9 cellular contexts compared by ENCODE assay signal in the genomic region with DNA sequence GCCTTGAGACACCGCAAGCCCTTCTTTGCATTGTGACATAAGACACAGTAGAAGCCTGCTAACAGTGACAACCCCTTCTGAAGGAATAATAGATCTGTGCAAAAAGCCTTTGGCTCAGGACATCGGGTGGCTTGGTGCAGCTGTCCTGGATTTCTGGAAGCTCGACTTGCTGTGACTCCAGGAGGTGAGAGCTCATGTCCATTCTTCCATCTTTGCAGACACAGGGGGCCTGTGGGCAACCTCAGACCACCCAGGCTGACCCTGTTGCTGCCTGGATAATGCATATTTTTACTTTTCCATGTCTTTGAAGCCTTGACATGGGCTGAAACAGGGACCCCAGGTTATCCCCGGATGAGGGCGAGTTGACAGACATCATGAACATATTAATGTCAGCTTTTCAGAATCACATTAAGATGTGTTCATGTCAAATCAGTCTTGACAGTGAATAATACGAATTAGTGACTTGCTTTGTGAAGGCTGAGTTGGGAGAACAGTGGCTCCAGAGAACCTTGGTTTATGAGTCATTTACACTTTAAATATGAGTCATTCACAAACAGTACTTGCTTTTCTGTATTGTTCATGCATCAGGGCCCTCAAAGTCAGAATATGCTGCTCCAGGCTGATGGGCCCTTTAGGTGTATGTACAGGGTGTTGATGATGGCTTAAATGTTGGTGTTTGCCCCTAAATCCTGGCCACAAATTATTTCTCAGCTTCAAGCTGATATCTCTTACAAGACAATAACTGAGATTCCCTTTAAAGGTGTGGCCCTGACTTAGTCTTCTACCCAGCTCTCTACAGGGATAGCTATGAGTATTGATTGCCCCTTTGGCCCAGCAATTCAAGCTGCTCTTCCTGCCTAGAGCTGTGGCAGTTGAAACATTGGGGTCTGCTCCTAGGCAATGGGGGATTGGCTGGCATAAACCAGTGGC.
DNase-seq lines count a peak whose midpoint lies in the region; ATAC-seq and TF ChIP-seq lines count a peak whose summit lies in the region.
"Had no signal": no experiment of that assay in that cellular context is flagged by ENCODE, and none has a peak within 500 bp of the region (broad histone marks: within the 10 kb centered on the region; RNA-seq: fewer than 3 reads in every experiment).

No MANE protein-coding gene starts in this region.

- 88% methylated on average over 6 of the region's 6 CpGs for WGBS in esophagus muscularis mucosa

- CTCF ChIA-PET in activated CD4-positive, alpha-beta memory T cell treated with anti-CD3 and anti-CD28 coated beads for 36 hours (lab: Charles Lee), result interaction anchor here (0.9 to 1.7 kb wide), 3 partner anchors 59 to 221 kb away, joined by 3 to 12 read pairs (median 4); no protein-coding TSS in a partner anchor

- H3K27ac ChIP-seq in dorsolateral prefrontal cortex (no peak overlapping the region), esophagus muscularis mucosa (replicated peaks in 1 of 4) (no peak overlapping the region)

- H3K4me1 ChIP-seq in esophagus muscularis mucosa, result no peaks in the 10 kb centered on the region

- no peak overlapping the region for H3K27ac Mint-ChIP-seq in activated CD4-positive, alpha-beta memory T cell treated with anti-CD3 and anti-CD28 coated beads for 36 hours
- H3K27ac Mint-ChIP-seq: stimulated activated naive CD8-positive, alpha-beta T cell treated with anti-CD3 and anti-CD28 coated beads, Interleukin-15, Interleukin-2, amounts not matched to agents 100 ng/mL and 50 ng/mL, for 24 hours had no signal

- peak; percentile 46 for DNase-seq in activated CD4-positive, alpha-beta memory T cell treated with anti-CD3 and anti-CD28 coated beads for 36 hours
- DNase-seq in non-pigmented ciliary epithelial cell (ENCODE audit: low read depth) (peak; percentile 58), dorsolateral prefrontal cortex (no peak), NCI-H1092 (lab: John Stamatoyannopoulos, UW) (no peak), esophagus muscularis mucosa (ENCODE audit: extremely low spot score) (no peak)

- TF ChIP-seq POLR2A in esophagus muscularis mucosa (IDR thresholded peaks at IDR 0.05; ENCODE audit: low read depth), result no peak

- peaks cover 0 to 4% (median 0%) of the 10 kb centered on the region in 45 donors for H3K27me3 ChIP-seq in dorsolateral prefrontal cortex
- no peaks in the 10 kb centered on the region for H3K27me3 ChIP-seq in esophagus muscularis mucosa

- peaks cover 35% of the 10 kb centered on the region for H3K27me3 Mint-ChIP-seq in activated CD4-positive, alpha-beta memory T cell treated with anti-CD3 and anti-CD28 coated beads for 36 hours

- H3K4me1 Mint-ChIP-seq in activated CD4-positive, alpha-beta memory T cell treated with anti-CD3 and anti-CD28 coated beads for 36 hours (ENCODE audit: low read depth), result peaks cover 8% of the 10 kb centered on the region

- POLR2A ChIA-PET in activated CD4-positive, alpha-beta memory T cell treated with anti-CD3 and anti-CD28 coated beads for 36 hours (lab: Charles Lee), result interaction anchor here (1.2 kb wide), 1 partner anchor 34 kb away, joined by 3 read pairs; no protein-coding TSS in a partner anchor

- peaks cover 10% of the 10 kb centered on the region for H3K9me3 Mint-ChIP-seq in activated CD4-positive, alpha-beta memory T cell treated with anti-CD3 and anti-CD28 coated beads for 36 hours

- H3K36me3 Mint-ChIP-seq in activated CD4-positive, alpha-beta memory T cell treated with anti-CD3 and anti-CD28 coated beads for 36 hours, result peaks cover 3% of the 10 kb centered on the region

- no peak overlapping the region for H3K4me3 Mint-ChIP-seq in activated CD4-positive, alpha-beta memory T cell treated with anti-CD3 and anti-CD28 coated beads for 36 hours
- H3K4me3 Mint-ChIP-seq: stimulated activated naive CD8-positive, alpha-beta T cell treated with anti-CD3 and anti-CD28 coated beads, Interleukin-15, Interleukin-2, amounts not matched to agents 100 ng/mL and 50 ng/mL, for 24 hours had no signal

- intact Hi-C loops in activated CD4-positive, alpha-beta memory T cell treated with anti-CD3 and anti-CD28 coated beads for 36 hours (cut with micrococcal nuclease), result loop anchor here (1.0 to 10.0 kb wide), 3 partner anchors 60 to 157 kb away; partner anchors contain the start of gene PPP1R14C
- intact Hi-C loops in dorsolateral prefrontal cortex (cut with DNase I), result no loop called here
- intact Hi-C loops in esophagus muscularis mucosa (cut with DNase I), result no loop called here

- no peak for TF ChIP-seq EP300 in esophagus muscularis mucosa (IDR thresholded peaks at IDR 0.05)

- H3K9me3 ChIP-seq in esophagus muscularis mucosa, result peaks cover 0 to 10% (median 4%) of the 10 kb centered on the region in 4 donors

- H3K4me3 ChIP-seq in dorsolateral prefrontal cortex, result no peak overlapping the region
- no peak overlapping the region for H3K4me3 ChIP-seq in esophagus muscularis mucosa

- peak; percentile 78 for ATAC-seq in GM18867 (IDR thresholded peaks at IDR 0.05; ENCODE audit: unreplicated experiment)
- ATAC-seq in HG02973 (IDR thresholded peaks at IDR 0.05; ENCODE audit: unreplicated experiment), result peak; percentile 91
- ATAC-seq in GM21526 (IDR thresholded peaks at IDR 0.05; ENCODE audit: low FRiP score, unreplicated experiment), result no peak

- no peaks in the 10 kb centered on the region for H3K36me3 ChIP-seq in esophagus muscularis mucosa

- TF ChIP-seq CTCF in dorsolateral prefrontal cortex (IDR thresholded peaks at IDR 0.05 in 54 of 56, conservative IDR thresholded peaks at IDR 0.05 in 2 of 56; ENCODE audit: low read depth in 1 of 56, partially characterized antibody in 56 of 56) (no peak), esophagus muscularis mucosa (IDR thresholded peaks at IDR 0.05) (no peak)

Comparison
In these comparisons a context has a peak if more than half of its experiments do, and no peak if none do; other contexts are left out.
1. DNase-seq: peak in activated CD4-positive, alpha-beta memory T cell treated with anti-CD3 and anti-CD28 coated beads for 36 hours (single experiment) and non-pigmented ciliary epithelial cell (single experiment); none in dorsolateral prefrontal cortex (0 of 10), NCI-H1092 (single experiment) and esophagus muscularis mucosa (single experiment).